19 cellular contexts compared by ENCODE assay signal in the genomic region with DNA sequence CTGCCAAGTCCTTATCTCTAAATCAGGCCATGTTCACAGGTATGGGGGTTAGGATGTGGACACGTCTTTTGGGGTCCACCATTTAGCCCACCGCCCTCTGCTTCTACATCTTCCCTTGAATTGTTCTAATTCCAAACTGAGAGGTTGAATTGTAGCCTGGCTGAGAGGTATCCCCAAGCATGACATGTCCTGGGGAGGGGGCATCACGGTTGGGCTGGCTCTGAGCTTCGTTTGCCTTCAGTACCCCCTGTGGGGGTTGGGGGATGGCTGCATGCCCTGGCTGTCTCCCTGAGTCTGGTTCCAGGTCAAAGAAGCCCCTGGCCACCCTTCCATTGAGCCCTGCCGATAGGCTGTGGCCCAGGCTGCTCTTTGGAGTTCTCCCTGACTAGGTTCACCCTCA.
"Had no signal": no experiment of that assay in that cellular context is flagged by ENCODE, and none has a peak within 500 bp of the region (broad histone marks: within the 10 kb centered on the region; RNA-seq: fewer than 3 reads in every experiment).

No MANE protein-coding gene starts in this region.

- H3K4me1 Mint-ChIP-seq: naive thymus-derived CD4-positive, alpha-beta T cell; stimulated activated memory B cell treated with anti-CD40 and anti-IgM and Interleukin-4, amounts not matched to agents 10 μg/mL and 1 μg/mL and 100 μg/mL, for 72 hours; stimulated activated naive CD8-positive, alpha-beta T cell treated with anti-CD3 and anti-CD28 coated beads, Interleukin-15, amount 100 ng/mL, for 72 hours had no signal

- H3K36me3 Mint-ChIP-seq: naive thymus-derived CD4-positive, alpha-beta T cell; natural killer cell treated with Interleukin-12 subunit alpha and Interleukin-12 subunit beta and Interleukin-15 and Interleukin-18, amount 100 ng/mL, for 72 hours; stimulated activated memory B cell treated with anti-CD40 and anti-IgM and Interleukin-4, amounts not matched to agents 10 μg/mL and 1 μg/mL and 100 μg/mL, for 72 hours had no signal

- H3K4me3 Mint-ChIP-seq: naive thymus-derived CD4-positive, alpha-beta T cell; natural killer cell treated with Interleukin-12 subunit alpha and Interleukin-12 subunit beta and Interleukin-15 and Interleukin-18, amount 100 ng/mL, for 72 hours; stimulated activated memory B cell treated with anti-CD40 and anti-IgM and Interleukin-4, amounts not matched to agents 10 μg/mL and 1 μg/mL and 100 μg/mL, for 72 hours; stimulated activated naive CD8-positive, alpha-beta T cell treated with anti-CD3 and anti-CD28 coated beads, Interleukin-15, amount 100 ng/mL, for 72 hours had no signal

- H3K27ac Mint-ChIP-seq: naive thymus-derived CD4-positive, alpha-beta T cell; natural killer cell treated with Interleukin-12 subunit alpha and Interleukin-12 subunit beta and Interleukin-15 and Interleukin-18, amount 100 ng/mL, for 72 hours; stimulated activated memory B cell treated with anti-CD40 and anti-IgM and Interleukin-4, amounts not matched to agents 10 μg/mL and 1 μg/mL and 100 μg/mL, for 72 hours; stimulated activated naive CD8-positive, alpha-beta T cell treated with anti-CD3 and anti-CD28 coated beads, Interleukin-15, amount 100 ng/mL, for 72 hours had no signal

- H3K27me3 ChIP-seq: hepatocyte, right lobe of liver, testis, thyroid gland, uterus had no signal

- H3K27ac ChIP-seq: heart right ventricle, hepatocyte, left ventricle myocardium inferior, parathyroid adenoma, psoas muscle, right lobe of liver, testis, thyroid gland, uterus had no signal

- H3K9me3 Mint-ChIP-seq: natural killer cell treated with Interleukin-12 subunit alpha and Interleukin-12 subunit beta and Interleukin-15 and Interleukin-18, amount 100 ng/mL, for 72 hours; stimulated activated naive CD8-positive, alpha-beta T cell treated with anti-CD3 and anti-CD28 coated beads, Interleukin-15, amount 100 ng/mL, for 72 hours had no signal

- H3K9me3 ChIP-seq: heart right ventricle, left ventricle myocardium inferior, mucosa of descending colon, psoas muscle, right lobe of liver, testis, thyroid gland, uterus had no signal

- DNase-seq: heart right ventricle; left ventricle myocardium inferior; naive thymus-derived CD4-positive, alpha-beta T cell; psoas muscle; right lobe of liver; stimulated activated CD4-positive, alpha-beta T cell treated with anti-CD3 and anti-CD28 coated beads, Interleukin-1b, Interleukin-23, amount 100 ng/mL, for 48 hours; stimulated activated CD4-positive, alpha-beta T cell treated with anti-CD3 and anti-CD28 coated beads, Interleukin-4, amount 100 ng/mL, for 4 hours; stimulated activated naive CD4-positive, alpha-beta T cell treated with Interleukin-2 at 50 U/mL for 16 hours; stimulated activated naive CD8-positive, alpha-beta T cell treated with anti-CD3 and anti-CD28 coated beads, Interleukin-15, amount 100 ng/mL, for 72 hours; thyroid gland; uterus had no signal

- H3K4me1 ChIP-seq: heart right ventricle, left ventricle myocardium inferior, parathyroid adenoma, right lobe of liver, testis, thyroid gland, uterus had no signal

- ATAC-seq: mucosa of descending colon; naive thymus-derived CD4-positive, alpha-beta T cell; natural killer cell treated with Interleukin-12 subunit alpha and Interleukin-12 subunit beta and Interleukin-15 and Interleukin-18, amount 100 ng/mL, for 72 hours; psoas muscle; stimulated activated memory B cell treated with anti-CD40 and anti-IgM and Interleukin-4, amounts not matched to agents 10 μg/mL and 1 μg/mL and 100 μg/mL, for 72 hours; stimulated activated naive CD8-positive, alpha-beta T cell treated with anti-CD3 and anti-CD28 coated beads, Interleukin-15, amount 100 ng/mL, for 72 hours had no signal

- H3K36me3 ChIP-seq: heart right ventricle, left ventricle myocardium inferior, right lobe of liver, thyroid gland, uterus had no signal

- H3K4me3 ChIP-seq: heart right ventricle, hepatocyte, left ventricle myocardium inferior, lung, mucosa of descending colon, psoas muscle, right lobe of liver, smooth muscle cell, testis, thyroid gland, uterus had no signal
